8 cellular contexts compared by ENCODE assay signal in genomic region chr6:99434702-99435530, GRCh38. TPM values are rescaled to one million over a fixed set of nuclear protein-coding genes. Genes with fewer than 3 reads are reported as not detected.
DNase-seq lines count a peak whose midpoint lies in the region; ATAC-seq and TF ChIP-seq lines count a peak whose summit lies in the region.

No MANE protein-coding gene starts in this region.

- WGBS in adrenal gland, 4 donors = 7 to 11% (median 8%) methylated on average over 3 of the region's 3 CpGs

- TF ChIP-seq CTCF in GM10248 (IDR thresholded peaks at IDR 0.05; ENCODE audit: control extremely low read depth, extremely low read depth, low read depth, missing control alignments) (peak; percentile 61), adrenal gland (IDR thresholded peaks at IDR 0.05) (peak; percentile 41 to 73 (median 58))

- DNase-seq in GM10248 (ENCODE audit: extremely low spot score) (peak; percentile 33), Kasumi-1 (lab: John Stamatoyannopoulos, UW) (peak; percentile 62 to 81), adrenal gland (no peak), inferior parietal cortex (ENCODE audit: extremely low spot score) (peak; percentile 32), GOT3 (lab: John Stamatoyannopoulos, UW) (no peak), KG1 (lab: John Stamatoyannopoulos, UW) (no peak), NCI-H1417 treated with DMSO at 0.1 percent for 48 hours (lab: John Stamatoyannopoulos, UW) (no peak)

- no peak overlapping the region for H3K27ac ChIP-seq in adrenal gland

- no peak overlapping the region for H3K4me3 ChIP-seq in adrenal gland

- ATAC-seq in GM21526 (IDR thresholded peaks at IDR 0.05; ENCODE audit: low FRiP score, unreplicated experiment) = peak; percentile 85

- no peaks in the 10 kb centered on the region for H3K9me3 ChIP-seq in adrenal gland (replicated peaks in 1 of 3)

- intact Hi-C loops in adrenal gland (cut with DNase I) = no loop called here

- POLR2A ChIA-PET in GM10248 (lab: Yijun Ruan, JAX) = no interaction called here

- CTCF ChIA-PET in GM10248 (lab: Yijun Ruan, JAX) = interaction anchor here (0.8 to 2.7 kb wide), 14 partner anchors 9 to 311 kb away, joined by 3 to 25 read pairs (median 4); partner anchors contain the start of genes CCNC and PNISR

- no peaks in the 10 kb centered on the region for H3K27me3 ChIP-seq in adrenal gland

- peaks cover 0 to 9% of the 10 kb centered on the region in 2 donors for H3K36me3 ChIP-seq in adrenal gland (replicated peaks in 1 of 2)

- no peak for TF ChIP-seq POLR2A in adrenal gland (IDR thresholded peaks at IDR 0.05)

- H3K4me1 ChIP-seq in adrenal gland (replicated peaks in 1 of 2) = no peaks in the 10 kb centered on the region

RNA-seq across cellular contexts. Expression of gene PNISR, which starts 9.8 kb away (rescaled TPM):
- 100 to 1,000 TPM in 2 of 8 donors, 10 to 100 TPM in 6; 25.6 to 160 (median 82.1) TPM for total RNA-seq in adrenal gland
- polyA plus RNA-seq in adrenal gland = 100 to 1,000 TPM in 1 of 3 donors, 10 to 100 TPM in 2; 73.5 to 161 (median 95.5) TPM

RNA-seq across cellular contexts. Expression of gene COQ3, which starts 40.9 kb away (rescaled TPM):
- 10 to 100 TPM in 2 of 8 donors, 1 to 10 TPM in 6; 2.9 to 12.0 (median 9.0) TPM for total RNA-seq in adrenal gland
- 10 to 100 TPM; 18.8 to 25.8 (median 20.5) TPM for polyA plus RNA-seq in adrenal gland

Comparison
In these comparisons a context has a peak if more than half of its experiments do, and no peak if none do; other contexts are left out.
1. DNase-seq: peak in GM10248 (single experiment), Kasumi-1 (2 of 2) and inferior parietal cortex (single experiment); none in adrenal gland (0 of 7), GOT3 (single experiment), KG1 (single experiment) and NCI-H1417 treated with DMSO at 0.1 percent for 48 hours (single experiment).